In genomic region chr19:34134190-34135032, GRCh38 we compare ENCODE assay signal across 8 cellular contexts. TPM values are rescaled to one million over a fixed set of nuclear protein-coding genes. Genes with fewer than 3 reads are reported as not detected.
DNase-seq lines count a peak whose midpoint lies in the region; ATAC-seq and TF ChIP-seq lines count a peak whose summit lies in the region.

No MANE protein-coding gene starts in this region.

- H3K27me3 ChIP-seq in GM23338 (ENCODE audit: insufficient read depth) (no peaks in the 10 kb centered on the region), Karpas-422 (ENCODE audit: low read length) (no peaks in the 10 kb centered on the region), stomach (no peaks in the 10 kb centered on the region)

- H3K4me2 ChIP-seq in GM23338, result peak overlapping the region; percentile 85
- peak overlapping the region; percentile 97 for H3K4me2 ChIP-seq in Karpas-422 (ENCODE audit: low read depth, low read length, poor library complexity, severe bottlenecking)

- no peak for TF ChIP-seq CTCF in GM23338 (conservative IDR thresholded peaks at IDR 0.05; ENCODE audit: low read depth in 2 of 2)
- no peak for TF ChIP-seq CTCF in fibroblast of villous mesenchyme (IDR thresholded peaks at IDR 0.05; ENCODE audit: insufficient read depth, low read depth, low read length)
- no peak for TF ChIP-seq CTCF in neural crest cell (conservative IDR thresholded peaks at IDR 0.05)
- no peak for TF ChIP-seq CTCF in stomach (IDR thresholded peaks at IDR 0.05)

- H3K36me3 Mint-ChIP-seq in GM23338 (ENCODE audit: low read depth) (no peaks in the 10 kb centered on the region), neural crest cell (ENCODE audit: low read depth) (no peaks in the 10 kb centered on the region)

- TF ChIP-seq POLR2A in Raji (IDR thresholded peaks at IDR 0.05; ENCODE audit: insufficient read depth, low read depth, low read length) (peak; percentile 98), stomach (IDR thresholded peaks at IDR 0.05) (peak in 2 of 4 donors; percentile 13 to 20)

- peaks cover 7% of the 10 kb centered on the region; the same call in 1 of the 2 replicates for H3F3A ChIP-seq in GM23338 (replicated peaks; ENCODE audit: low read depth)

- H3K27me3 Mint-ChIP-seq in GM23338 (ENCODE audit: insufficient read depth, low read depth, poor library complexity) (peaks cover 8% of the 10 kb centered on the region), neural crest cell (ENCODE audit: low read depth) (peaks cover 2% of the 10 kb centered on the region)

- no peak for TF ChIP-seq EP300 in stomach (IDR thresholded peaks at IDR 0.05)

- whole genome bisulfite sequencing in stomach, 5 donors, result 0 to 1% (median 1%) methylated on average over 35 to 62 of the region's 62 CpGs

- DNase-seq in GM23338 (ENCODE audit: low spot score) (peak; percentile 90), Karpas-422 (peak; percentile 98), activated gamma-delta T cell (lab: John Stamatoyannopoulos, UW) (peak; percentile 89), fibroblast of villous mesenchyme (ENCODE audit: low read depth) (peak; percentile 77), neural crest cell (ENCODE audit: low read depth, low spot score) (peak; percentile 82), stomach (peak; percentile 92)

- H2AFZ ChIP-seq in GM23338 (peak overlapping the region; percentile 97), Karpas-422 (ENCODE audit: low read length) (peak overlapping the region; percentile 95)

- H3K27ac ChIP-seq in GM23338 (ENCODE audit: low read depth), result peak overlapping the region; percentile 92
- peak overlapping the region; percentile 70 for H3K27ac ChIP-seq in Karpas-422 (ENCODE audit: low read length)
- H3K27ac ChIP-seq in stomach, result peak overlapping the region; percentile 91 to 97 (median 92)

- H3K4me1 Mint-ChIP-seq in GM23338 (no peaks in the 10 kb centered on the region), neural crest cell (peaks cover 3% of the 10 kb centered on the region)

- ATAC-seq in GM23338, result peak; percentile 93

- H4K20me1 ChIP-seq in GM23338 (replicated peaks; ENCODE audit: insufficient read depth) (no peaks in the 10 kb centered on the region), Karpas-422 (ENCODE audit: insufficient read depth, low read depth, low read length) (no peaks in the 10 kb centered on the region)

- H3K27ac Mint-ChIP-seq in GM23338, result peak overlapping the region; percentile 95
- peak overlapping the region; percentile 89 for H3K27ac Mint-ChIP-seq in neural crest cell (ENCODE audit: unreplicated experiment)

- H3K4me3 Mint-ChIP-seq in GM23338 (peak overlapping the region; percentile 92), neural crest cell (peak overlapping the region; percentile 91)

- peak overlapping the region; percentile 93 for H3K4me3 ChIP-seq in GM23338
- peak overlapping the region; percentile 99 for H3K4me3 ChIP-seq in Karpas-422 (ENCODE audit: low read length)
- peak overlapping the region; percentile 81 for H3K4me3 ChIP-seq in fibroblast of villous mesenchyme (ENCODE audit: low read depth, low read length)
- peak overlapping the region; percentile 73 to 80 (median 77) for H3K4me3 ChIP-seq in stomach

- peaks cover 3% of the 10 kb centered on the region; the same call in 1 of the 3 replicates for H3K9me3 Mint-ChIP-seq in GM23338
- H3K9me3 Mint-ChIP-seq in neural crest cell, result no peaks in the 10 kb centered on the region

- H3K4me1 ChIP-seq in ES-I3 (ENCODE audit: insufficient read depth, low read length) (no peaks in the 10 kb centered on the region), GM23338 (ENCODE audit: insufficient read depth) (peaks cover 3% of the 10 kb centered on the region; the same call in 1 of the 2 replicates), Karpas-422 (ENCODE audit: low read length) (peaks cover 17% of the 10 kb centered on the region), stomach (peaks cover 0 to 17% (median 12%) of the 10 kb centered on the region in 4 donors)

- intact Hi-C loops in stomach (cut with DNase I; ENCODE audit: low total_unique reads), result no loop called here

- H3K9ac ChIP-seq in ES-I3 (ENCODE audit: low read depth, low read length) (peak overlapping the region; percentile 92), Karpas-422 (ENCODE audit: low read length) (peak overlapping the region; percentile 98)

- H3K9me3 ChIP-seq in ES-I3 (ENCODE audit: control insufficient read depth, insufficient read depth, low read length), result no peaks in the 10 kb centered on the region; the same call in 1 of the 2 replicates
- H3K9me3 ChIP-seq in Karpas-422 (ENCODE audit: low read length), result no peaks in the 10 kb centered on the region
- H3K9me3 ChIP-seq in stomach, result no peaks in the 10 kb centered on the region

- no peaks in the 10 kb centered on the region for H3K36me3 ChIP-seq in ES-I3 (ENCODE audit: insufficient read depth, low read length)
- H3K36me3 ChIP-seq in GM23338 (ENCODE audit: insufficient read depth), result no peaks in the 10 kb centered on the region
- no peaks in the 10 kb centered on the region for H3K36me3 ChIP-seq in Karpas-422 (ENCODE audit: insufficient read depth, low read length)
- H3K36me3 ChIP-seq in stomach, result no peaks in the 10 kb centered on the region

- H3K9me2 ChIP-seq in GM23338 (ENCODE audit: insufficient read depth), result no peaks in the 10 kb centered on the region
- H3K9me2 ChIP-seq in Karpas-422 (replicated peaks; ENCODE audit: insufficient read depth, low read length), result no peaks in the 10 kb centered on the region

- no peaks in the 10 kb centered on the region for H3K79me2 ChIP-seq in GM23338 (replicated peaks; ENCODE audit: insufficient read depth)
- no peaks in the 10 kb centered on the region for H3K79me2 ChIP-seq in Karpas-422 (ENCODE audit: low read length)

TF ChIP-seq in GM23338, 12 proteins besides CTCF, POLR2A, EP300 and RAD21:
- peak; percentile 97 for TF ChIP-seq POLR2AphosphoS5 (IDR thresholded peaks at IDR 0.05; ENCODE audit: low read depth)
- TF ChIP-seq STAT1 (IDR thresholded peaks at IDR 0.05; ENCODE audit: unreplicated experiment), result no peak

RNA-seq across cellular contexts. Expression of gene LSM14A, which starts 37.9 kb away (rescaled TPM):
- 148 and 166 TPM in 2 replicates for total RNA-seq in GM23338 (2014; rRNA removed; shearing (Covaris generic))
- polyA plus RNA-seq in GM23338 (2016; fragmentation: Nextera tagmentation; extraction: Ambion mirVana) (98.8 and 109 TPM in 2 replicates), stomach (10 to 100 TPM; 38.4 to 74.3 (median 51.5) TPM)
- 171 and 205 TPM in 2 replicates for total RNA-seq in Karpas-422 (2014; rRNA removed; shearing (Covaris generic); ENCODE audit: low replicate concordance)
- total RNA-seq in fibroblast of villous mesenchyme (72.1 and 74.1 TPM in 2 replicates), neural crest cell (141 and 153 TPM in 2 replicates), stomach (100 to 1,000 TPM in 4 of 5 donors, 10 to 100 TPM in 1; 53.3 to 227 (median 171) TPM)

Comparison
In these comparisons a context has a peak if more than half of its experiments do, and no peak if none do; other contexts are left out.
1. Peak in every context shown above with its lines: DNase-seq, ATAC-seq, H3K4me3 ChIP-seq and H3K27ac ChIP-seq.